8 cellular contexts compared by ENCODE assay signal in genomic region chr11:73325036-73325981, GRCh38. TPM values are rescaled to one million over a fixed set of nuclear protein-coding genes. Genes with fewer than 3 reads are reported as not detected.
DNase-seq lines count a peak whose midpoint lies in the region; ATAC-seq and TF ChIP-seq lines count a peak whose summit lies in the region.

No MANE protein-coding gene starts in this region.

- H3K36me3 ChIP-seq in adrenal gland (replicated peaks in 1 of 2) (no peaks in the 10 kb centered on the region), HAP-1 (replicated peaks) (no peaks in the 10 kb centered on the region; the same call in 1 of the 2 replicates)

- no peak for TF ChIP-seq POLR2A in adrenal gland (IDR thresholded peaks at IDR 0.05)

- ATAC-seq in GM18520 (IDR thresholded peaks at IDR 0.05; ENCODE audit: unreplicated experiment) = peak; percentile 45
- ATAC-seq in HG02763 (IDR thresholded peaks at IDR 0.05; ENCODE audit: unreplicated experiment) = peak; percentile 53

- intact Hi-C loops in adrenal gland (cut with DNase I) = no loop called here

- no peaks in the 10 kb centered on the region for H3K27me3 ChIP-seq in adrenal gland
- no peaks in the 10 kb centered on the region for H3K27me3 ChIP-seq in HAP-1 (ENCODE audit: low read depth)

- H3K27me3 Mint-ChIP-seq in neural crest cell (ENCODE audit: low read depth) = no peaks in the 10 kb centered on the region

- H3K4me3 ChIP-seq in adrenal gland (no peak overlapping the region), HAP-1 (no peak overlapping the region)

- DNase-seq in adrenal gland = no peak
- no peak for DNase-seq in neural crest cell (ENCODE audit: low read depth, low spot score)
- DNase-seq in pons (ENCODE audit: low spot score) = no peak
- DNase-seq in NCI-H146 treated with DMSO at 0.1 percent for 48 hours (lab: John Stamatoyannopoulos, UW; ENCODE audit: unreplicated experiment) = no peak
- no peak for DNase-seq in HAP-1 (ENCODE audit: low spot score in 2 of 2)
- DNase-seq in NK-92 (lab: John Stamatoyannopoulos, UW; ENCODE audit: unreplicated experiment) = no peak

- peak overlapping the region; percentile 98 for H3K27ac Mint-ChIP-seq in neural crest cell (ENCODE audit: unreplicated experiment)

- 76 to 82% (median 78%) methylated on average over 10 to 13 of the region's 13 CpGs for WGBS in adrenal gland, 4 donors

- peaks cover 81% of the 10 kb centered on the region for H3K4me1 Mint-ChIP-seq in neural crest cell

- H3K9me3 ChIP-seq in adrenal gland (replicated peaks in 1 of 3) (no peaks in the 10 kb centered on the region), HAP-1 (no peaks in the 10 kb centered on the region)

- no peaks in the 10 kb centered on the region for H3K9me3 Mint-ChIP-seq in neural crest cell

- no peaks in the 10 kb centered on the region for H3K36me3 Mint-ChIP-seq in neural crest cell (ENCODE audit: low read depth)

- H3K4me3 Mint-ChIP-seq in neural crest cell = peak overlapping the region; percentile 20

- in situ Hi-C loops in HAP-1 (cut with MboI; ENCODE audit: low sequenced_read_pairs) = no loop called here

- no peak for TF ChIP-seq CTCF in adrenal gland (IDR thresholded peaks at IDR 0.05)
- TF ChIP-seq CTCF in neural crest cell (conservative IDR thresholded peaks at IDR 0.05) = no peak

- H3K27ac ChIP-seq in adrenal gland = peak overlapping the region in 3 of 5 donors; percentile 72 to 90 (median 74)

- H3K4me1 ChIP-seq in adrenal gland (replicated peaks in 1 of 2) = peaks cover 6 to 49% of the 10 kb centered on the region in 2 donors
- peaks cover 8% of the 10 kb centered on the region for H3K4me1 ChIP-seq in HAP-1

RNA-seq across cellular contexts. Expression of gene ARHGEF17, which starts 17.2 kb away (rescaled TPM):
- total RNA-seq in adrenal gland (10 to 100 TPM; 12.7 to 35.5 (median 22.7) TPM), neural crest cell (51.3 and 55.7 TPM in 2 replicates)
- polyA plus RNA-seq in adrenal gland = 10 to 100 TPM in 2 of 3 donors, 1 to 10 TPM in 1; 8.1 to 48.2 (median 18.8) TPM

RNA-seq across cellular contexts. Expression of gene RELT, which starts 50.9 kb away (rescaled TPM):
- total RNA-seq in adrenal gland (1 to 10 TPM; 4.4 to 8.7 (median 6.4) TPM), neural crest cell (18.4 and 20.9 TPM in 2 replicates)
- 1 to 10 TPM in 2 of 3 donors, under 1 TPM in 1; 0.73 to 4.7 (median 2.3) TPM for polyA plus RNA-seq in adrenal gland

RNA-seq across cellular contexts. Expression of gene P2RY6, which starts 53.2 kb away (rescaled TPM):
- total RNA-seq in adrenal gland (1 to 10 TPM; 3.7 to 5.9 (median 4.6) TPM), neural crest cell (not detected in 2 replicates)
- 1 to 10 TPM in 1 of 3 donors, under 1 TPM in 2; 0.75 to 2.3 (median 0.97) TPM for polyA plus RNA-seq in adrenal gland
